17 cellular contexts compared by ENCODE assay signal in genomic region chr21:28833181-28833580, GRCh38.
DNase-seq lines count a peak whose midpoint lies in the region; ATAC-seq and TF ChIP-seq lines count a peak whose summit lies in the region.
"Had no signal": no experiment of that assay in that cellular context is flagged by ENCODE, and none has a peak within 500 bp of the region (broad histone marks: within the 10 kb centered on the region; RNA-seq: fewer than 3 reads in every experiment).

No MANE protein-coding gene starts in this region.

- intact Hi-C loops in CD4-positive, alpha-beta memory T cell (cut with micrococcal nuclease): no loop called here
- intact Hi-C loops in PC-9 (cut with micrococcal nuclease; ENCODE audit: unreplicated experiment): no loop called here

- H3K4me3 ChIP-seq in CD4-positive, alpha-beta memory T cell (ENCODE audit: low read length in 2 of 2): no peak overlapping the region
- H3K4me3 ChIP-seq in PC-9: no peak overlapping the region
- no peak overlapping the region for H3K4me3 ChIP-seq in epithelial cell of esophagus (ENCODE audit: low read length)
- H3K4me3 ChIP-seq: BLaER1 treated with 17β-estradiol and CSF1 and Interleukin-3, amounts not matched to agents 10 nM and 100 nM had no signal

- no TSS peak for BruUV-seq in PC-9 (replicated peaks; lab: Mats Ljungman, UMichigan)

- H4K20me1 ChIP-seq in PC-9 (ENCODE audit: insufficient read depth): no peaks in the 10 kb centered on the region
- H4K20me1 ChIP-seq: BLaER1 treated with 17β-estradiol and CSF1 and Interleukin-3, amounts not matched to agents 10 nM and 100 nM had no signal

- POLR2A ChIA-PET in CD4-positive, alpha-beta memory T cell (lab: Charles Lee; ENCODE audit: partially characterized antibody): interaction anchor here (0.6 to 2.2 kb wide), 5 partner anchors 14 to 191 kb away, joined by 3 to 42 read pairs (median 4); a partner anchor contains a TSS
- POLR2A ChIA-PET in PC-9 (lab: Charles Lee; ENCODE audit: unreplicated experiment): no interaction called here

- no peak overlapping the region for H3K27ac ChIP-seq in CD4-positive, alpha-beta memory T cell (ENCODE audit: low read depth, low read length)
- no peak overlapping the region for H3K27ac ChIP-seq in PC-9
- H3K27ac ChIP-seq: BLaER1 treated with 17β-estradiol and CSF1 and Interleukin-3, amounts not matched to agents 10 nM and 100 nM had no signal

- peak overlapping the region; percentile 48 to 89 (median 81) for H3K27ac Mint-ChIP-seq in CD4-positive, alpha-beta memory T cell
- H3K27ac Mint-ChIP-seq: type B pancreatic cell had no signal

- H3K4me3 Mint-ChIP-seq in CD4-positive, alpha-beta memory T cell: peak overlapping the region in 7 of 8 donors; percentile 21 to 89 (median 42)
- H3K4me3 Mint-ChIP-seq: type B pancreatic cell had no signal

- H3K4me1 ChIP-seq in CD4-positive, alpha-beta memory T cell (ENCODE audit: insufficient read depth, low read length): peaks cover 83% of the 10 kb centered on the region
- no peaks in the 10 kb centered on the region for H3K4me1 ChIP-seq in PC-9 (replicated peaks; ENCODE audit: insufficient read depth)

- no peaks in the 10 kb centered on the region for H3K79me2 ChIP-seq in PC-9 (ENCODE audit: low read depth)

- no peak for TF ChIP-seq POLR2A in GM18505 (IDR thresholded peaks at IDR 0.05; ENCODE audit: borderline replicate concordance, extremely low read depth, insufficient read depth, insufficient read length)

- DNase-seq in A172 (ENCODE audit: low spot score) (peak; percentile 9), PC-9 (peak; percentile 37 to 62), epithelial cell of esophagus (ENCODE audit: low read depth) (peak; percentile 54), NCI-H748 (lab: John Stamatoyannopoulos, UW; ENCODE audit: unreplicated experiment) (no peak), DMS79 (lab: John Stamatoyannopoulos, UW) (no peak), DMS 273 treated with DMSO at 0.1 percent for 48 hours (lab: John Stamatoyannopoulos, UW) (no peak)
- no peak for DNase-seq in CD4-positive, alpha-beta memory T cell
- DNase-seq: activated CD8-positive, alpha-beta memory T cell treated with anti-CD3 and anti-CD28 coated beads for 24 hours; erythroblast; KG1; left cardiac atrium; NCI-H187; NCI-H526 had no signal

- no peak for TF ChIP-seq CTCF in PC-9 (conservative IDR thresholded peaks at IDR 0.05)
- TF ChIP-seq CTCF in epithelial cell of esophagus (IDR thresholded peaks at IDR 0.05; ENCODE audit: insufficient read depth, low read depth, low read length, missing control alignments): no peak

- no peaks in the 10 kb centered on the region for H3K27me3 Mint-ChIP-seq in CD4-positive, alpha-beta memory T cell

- no peak for ATAC-seq in GM18505 (IDR thresholded peaks at IDR 0.05; ENCODE audit: unreplicated experiment)
- ATAC-seq: HCT116, left cardiac atrium had no signal

- CTCF ChIA-PET in CD4-positive, alpha-beta memory T cell (lab: Charles Lee; ENCODE audit: partially characterized antibody): interaction anchor here (1.5 to 1.6 kb wide), 2 partner anchors 51 to 88 kb away, joined by 4 to 7 read pairs; no protein-coding TSS in a partner anchor
- CTCF ChIA-PET in PC-9 (lab: Charles Lee): interaction anchor here (0.6 kb wide), 2 partner anchors 184 to 346 kb away, joined by 3 read pairs; no protein-coding TSS in a partner anchor

- no peaks in the 10 kb centered on the region for H3K9me3 ChIP-seq in CD4-positive, alpha-beta memory T cell (ENCODE audit: control insufficient read depth in 1 of 2, low read length in 2 of 2)
- H3K9me3 ChIP-seq in PC-9 (ENCODE audit: insufficient read depth, low read depth): no peaks in the 10 kb centered on the region

- no peaks in the 10 kb centered on the region for H3K36me3 ChIP-seq in CD4-positive, alpha-beta memory T cell (ENCODE audit: insufficient read depth, low read length)
- no peaks in the 10 kb centered on the region for H3K36me3 ChIP-seq in PC-9 (ENCODE audit: low read depth)
- H3K36me3 ChIP-seq: BLaER1 treated with 17β-estradiol and CSF1 and Interleukin-3, amounts not matched to agents 10 nM and 100 nM had no signal

- peaks cover 5% of the 10 kb centered on the region; the same call in 1 of the 2 replicates for H3F3A ChIP-seq in PC-9 (ENCODE audit: insufficient read depth, low read depth)

- H3K9me3 Mint-ChIP-seq in CD4-positive, alpha-beta memory T cell: peaks cover 0 to 2% (median 0%) of the 10 kb centered on the region in 8 donors

- H3K4me2 ChIP-seq in PC-9: no peak overlapping the region
- H3K4me2 ChIP-seq: BLaER1 treated with 17β-estradiol and CSF1 and Interleukin-3, amounts not matched to agents 10 nM and 100 nM had no signal

- H3K27me3 ChIP-seq in CD4-positive, alpha-beta memory T cell (ENCODE audit: insufficient read depth, low read length): no peaks in the 10 kb centered on the region
- H3K27me3 ChIP-seq in PC-9 (ENCODE audit: insufficient read depth, low read depth): no peaks in the 10 kb centered on the region
- H3K27me3 ChIP-seq: BLaER1 treated with 17β-estradiol and CSF1 and Interleukin-3, amounts not matched to agents 10 nM and 100 nM had no signal

- H3K4me1 Mint-ChIP-seq in CD4-positive, alpha-beta memory T cell: peaks cover 63 to 88% (median 71%) of the 10 kb centered on the region in 4 donors

- H2AFZ ChIP-seq in PC-9: no peak overlapping the region

- peaks cover 0 to 1% of the 10 kb centered on the region in 2 donors for H3K36me3 Mint-ChIP-seq in CD4-positive, alpha-beta memory T cell
- H3K36me3 Mint-ChIP-seq: type B pancreatic cell had no signal

- H3K9me2 ChIP-seq in PC-9 (ENCODE audit: insufficient read depth): no peaks in the 10 kb centered on the region

Comparison
In these comparisons a context has a peak if more than half of its experiments do, and no peak if none do; other contexts are left out.
1. DNase-seq: peak in A172 (single experiment), PC-9 (2 of 2) and epithelial cell of esophagus (single experiment); none in CD4-positive, alpha-beta memory T cell (0 of 5), NCI-H748 (single experiment), DMS79 (single experiment) and DMS 273 treated with DMSO at 0.1 percent for 48 hours (single experiment).